Comparison of ENCODE assay signal across 23 cellular contexts in genomic region chr13:39505151-39505550, GRCh38.
DNase-seq lines count a peak whose midpoint lies in the region; ATAC-seq and TF ChIP-seq lines count a peak whose summit lies in the region.
"Had no signal": no experiment of that assay in that cellular context is flagged by ENCODE, and none has a peak within 500 bp of the region (broad histone marks: within the 10 kb centered on the region; RNA-seq: fewer than 3 reads in every experiment).

No MANE protein-coding gene starts in this region.

- no peak for ATAC-seq in GM21360 (IDR thresholded peaks at IDR 0.05; ENCODE audit: unreplicated experiment)
- ATAC-seq: CD8-positive, alpha-beta T cell had no signal

- no peaks in the 10 kb centered on the region; the same call in 1 of the 2 replicates for H3K36me3 ChIP-seq in SJSA1

- no peak overlapping the region for H3K4me3 ChIP-seq in SJSA1
- H3K4me3 ChIP-seq: PC-9 had no signal

- no peak for TF ChIP-seq RAD21 in Ishikawa (IDR thresholded peaks at IDR 0.05; ENCODE audit: low read depth)

- no peaks in the 10 kb centered on the region for H3K9me3 Mint-ChIP-seq in activated naive CD4-positive, alpha-beta T cell treated with anti-CD3 and anti-CD28 coated beads for 36 hours
- H3K9me3 Mint-ChIP-seq: CD8-positive, alpha-beta T cell had no signal

- peaks cover 22% of the 10 kb centered on the region for H3K4me1 ChIP-seq in SJSA1 (replicated peaks)

- CTCF ChIA-PET in activated naive CD4-positive, alpha-beta T cell treated with anti-CD3 and anti-CD28 coated beads for 36 hours (lab: Charles Lee) = no interaction called here

- no peaks in the 10 kb centered on the region; the same call in 1 of the 2 replicates for H3K9me3 ChIP-seq in SJSA1 (replicated peaks)
- H3K9me3 ChIP-seq: Caco-2, SK-N-SH had no signal

- intact Hi-C loops in activated naive CD4-positive, alpha-beta T cell treated with anti-CD3 and anti-CD28 coated beads for 36 hours (cut with micrococcal nuclease) = no loop called here
- intact Hi-C loops in posterior vena cava (cut with DNase I) = no loop called here

- no peaks in the 10 kb centered on the region for H3K36me3 Mint-ChIP-seq in activated naive CD4-positive, alpha-beta T cell treated with anti-CD3 and anti-CD28 coated beads for 36 hours (ENCODE audit: low read depth)
- H3K36me3 Mint-ChIP-seq: CD8-positive, alpha-beta T cell had no signal

- H3K27me3 ChIP-seq in SJSA1 (replicated peaks) = no peaks in the 10 kb centered on the region

- no peak overlapping the region for H3K27ac Mint-ChIP-seq in activated naive CD4-positive, alpha-beta T cell treated with anti-CD3 and anti-CD28 coated beads for 36 hours
- H3K27ac Mint-ChIP-seq: B cell; CD8-positive, alpha-beta T cell had no signal

- no peaks in the 10 kb centered on the region for H3K4me1 Mint-ChIP-seq in activated naive CD4-positive, alpha-beta T cell treated with anti-CD3 and anti-CD28 coated beads for 36 hours (ENCODE audit: low read depth)
- H3K4me1 Mint-ChIP-seq: B cell had no signal

- 0 out of 2 replicates have a peak overlapping the region, but pooled peaks have one; percentile 5 for H3K27ac ChIP-seq in SJSA1
- H3K27ac ChIP-seq: C4-2B, KMS-11, PC-9 had no signal

- no peak for TF ChIP-seq EP300 in Ishikawa (IDR thresholded peaks at IDR 0.05; ENCODE audit: borderline replicate concordance)

- DNase-seq in SJSA1 (ENCODE audit: low read depth in 1 of 2, low spot score in 2 of 2) = no peak
- peak; percentile 10 for DNase-seq in iris pigment epithelial cell (ENCODE audit: low read depth)
- DNase-seq in activated naive CD4-positive, alpha-beta T cell treated with anti-CD3 and anti-CD28 coated beads for 36 hours = no peak
- DNase-seq in posterior vena cava (ENCODE audit: low spot score) = no peak
- DNase-seq in HuH-7 (ENCODE audit: low spot score) = no peak
- DNase-seq: Caco-2; CD8-positive, alpha-beta T cell; GOT3; HCEC 1CT; MM.1S; NCI-H2029; NCI-H2227 treated with DMSO at 0.1 percent for 48 hours; NCI-H526 treated with DMSO at 0.1 percent for 48 hours; PC-9; RPMI8226; SHP77 treated with DMSO at 0.1 percent for 48 hours; SK-N-SH; SW 1271 had no signal

- H3K27me3 Mint-ChIP-seq in activated naive CD4-positive, alpha-beta T cell treated with anti-CD3 and anti-CD28 coated beads for 36 hours (ENCODE audit: low read depth) = peaks cover 3% of the 10 kb centered on the region
- H3K27me3 Mint-ChIP-seq: B cell had no signal

- H3K4me3 Mint-ChIP-seq in activated naive CD4-positive, alpha-beta T cell treated with anti-CD3 and anti-CD28 coated beads for 36 hours = no peak overlapping the region
- H3K4me3 Mint-ChIP-seq: B cell; CD8-positive, alpha-beta T cell had no signal

TF ChIP-seq in Ishikawa, 13 proteins besides CTCF, POLR2A, EP300 and RAD21:
- TF ChIP-seq REST (IDR thresholded peaks at IDR 0.05; ENCODE audit: low read depth) (no peak), ZBTB7A (IDR thresholded peaks at IDR 0.05; ENCODE audit: low read depth) (no peak), NFIC (IDR thresholded peaks at IDR 0.05) (no peak), TCF12 (IDR thresholded peaks at IDR 0.05; ENCODE audit: low read depth) (no peak), CREB1 (IDR thresholded peaks at IDR 0.05; ENCODE audit: low read depth) (no peak), CEBPB (IDR thresholded peaks at IDR 0.05) (peak; percentile 87), EGR1 (IDR thresholded peaks at IDR 0.05) (no peak)
